In genomic region chr6:25878721-25879322, GRCh38 we compare ENCODE assay signal across 38 cellular contexts. TPM values are rescaled to one million over a fixed set of nuclear protein-coding genes. Genes with fewer than 3 reads are reported as not detected.
"Had no signal": no experiment of that assay in that cellular context is flagged by ENCODE, and none has a peak within 500 bp of the region (broad histone marks: within the 10 kb centered on the region; RNA-seq: fewer than 3 reads in every experiment).

No MANE protein-coding gene starts in this region.

- H3K4me3 ChIP-seq: adrenal gland, ascending aorta, body of pancreas, breast epithelium, cardiac muscle cell had no signal

- FAIRE-seq: astrocyte, bronchial epithelial cell had no signal

- H3K36me3 ChIP-seq: adrenal gland, ascending aorta, brain microvascular endothelial cell, breast epithelium, cardiac muscle cell had no signal

- H3K4me1 ChIP-seq: ascending aorta, body of pancreas, breast epithelium had no signal

- H3K27me3 ChIP-seq: adrenal gland, ascending aorta, body of pancreas, brain microvascular endothelial cell, breast epithelium had no signal

- H3K9me3 ChIP-seq: adrenal gland, ascending aorta, body of pancreas, breast epithelium had no signal

- DNase-seq: activated effector memory CD4-positive, alpha-beta T cell treated with anti-CD3 and anti-CD28 coated beads, Interleukin-2, amount 50 U/mL, for 16 hours; activated effector memory CD4-positive, alpha-beta T cell treated with Interleukin-2 at 50 U/mL for 16 hours; activated gamma-delta T cell; activated gamma-delta T cell treated with Interleukin-2 at 50 U/mL for 16 hours; activated naive CD4-positive, alpha-beta T cell; activated naive CD4-positive, alpha-beta T cell treated with anti-CD3 and anti-CD28 coated beads for 36 hours; activated naive CD4-positive, alpha-beta T cell treated with anti-CD3 and anti-CD28 coated beads, Interleukin-2, amount 10 ng/mL, durations not matched to agents 7 days and 5 days; activated naive CD4-positive, alpha-beta T cell treated with anti-CD3 and anti-CD28 coated beads, Interleukin-2, amount 50 U/mL, for 16 hours; activated naive CD4-positive, alpha-beta T cell treated with Interleukin-2 at 50 U/mL for 16 hours; activated naive CD8-positive, alpha-beta T cell treated with anti-CD3 and anti-CD28 coated beads for 36 hours; activated naive CD8-positive, alpha-beta T cell treated with anti-CD3 and anti-CD28 coated beads, Interleukin-2, amount 10 ng/mL, durations not matched to agents 7 days and 5 days; activated naive CD8-positive, alpha-beta T cell treated with anti-CD3 and anti-CD28 coated beads, Interleukin-2, amount 50 U/mL, for 24 hours; activated T-cell treated with anti-CD3 and anti-CD28 coated beads, Interleukin-2, amount 50 U/mL, for 24 hours; activated T-cell treated with anti-CD3 and anti-CD28 coated beads, Interleukin-2, amount 50 U/mL, for 4 hours; activated T-cell treated with anti-CD3 and anti-CD28 coated beads, Interleukin-2, amount 50 U/mL, for 48 hours; activated T-cell treated with anti-CD3 and anti-CD28 coated beads, Interleukin-2, amount 50 U/mL, for 72 hours; adrenal gland; amniotic stem cell; amygdala; anterior cingulate cortex; aorta; body of pancreas; brain microvascular endothelial cell; caudate nucleus; central memory CD4-positive, alpha-beta T cell; cerebellar nuclear complex had no signal

- ATAC-seq: activated naive CD4-positive, alpha-beta T cell treated with anti-CD3 and anti-CD28 coated beads, Interleukin-2, amount 50 U/mL, for 72 hours; activated naive CD8-positive, alpha-beta T cell treated with anti-CD3 and anti-CD28 coated beads, Interleukin-2, amount 50 U/mL, for 24 hours; activated T-cell treated with anti-CD3 and anti-CD28 coated beads, Interleukin-2, amount 50 U/mL, for 4 hours; activated T-cell treated with anti-CD3 and anti-CD28 coated beads, Interleukin-2, amount 50 U/mL, for 72 hours; activated T-helper 17 cell treated with anti-CD3 and anti-CD28 coated beads, Interleukin-2, amount 50 U/mL, for 72 hours; body of pancreas had no signal

- H3K27ac ChIP-seq: adrenal gland, ascending aorta, body of pancreas, brain microvascular endothelial cell, breast epithelium, cardiac muscle cell had no signal

RNA-seq across cellular contexts. Expression of gene SLC17A3, which starts 4.8 kb away (rescaled TPM):
- total RNA-seq: activated naive CD4-positive, alpha-beta T cell treated with anti-CD3 and anti-CD28 coated beads for 36 hours; activated naive CD8-positive, alpha-beta T cell treated with anti-CD3 and anti-CD28 coated beads for 36 hours; aorta; ascending aorta; astrocyte; body of pancreas; breast epithelium; bronchial epithelial cell; cardiac muscle cell; cardiac septum; cerebellum; chondrocyte had no signal
- polyA plus RNA-seq: adipose tissue, aorta, cardiac muscle cell had no signal

RNA-seq across cellular contexts. Expression of gene SLC17A1, which starts 47.0 kb away (rescaled TPM):
- total RNA-seq: activated naive CD4-positive, alpha-beta T cell treated with anti-CD3 and anti-CD28 coated beads for 36 hours; activated naive CD8-positive, alpha-beta T cell treated with anti-CD3 and anti-CD28 coated beads for 36 hours; activated naive CD8-positive, alpha-beta T cell treated with anti-CD3 and anti-CD28 coated beads, Interleukin-2, amount 10 ng/mL, durations not matched to agents 7 days and 5 days; activated T-cell treated with anti-CD3 and anti-CD28 coated beads, Interleukin-2, amount 50 U/mL, for 4 hours; activated T-helper 1 cell treated with anti-CD3 and anti-CD28 coated beads, Interleukin-12 subunit alpha, Interleukin-12 subunit beta, Interleukin-2, Interleukin-4 antibody, amounts not matched to agents 30 ng/mL and 10 ng/mL and 1 ng/mL, durations not matched to agents 14 hours and 24 hours and 36 hours; activated T-helper 17 cell treated with anti-CD3 and anti-CD28 coated beads, Interleukin-2, amount 50 U/mL, for 72 hours; aorta; ascending aorta; astrocyte; body of pancreas; breast epithelium; bronchial epithelial cell; cardiac muscle cell; cardiac septum; cerebellum; chondrocyte had no signal
- polyA plus RNA-seq: adipose tissue, aorta, cardiac muscle cell had no signal

RNA-seq across cellular contexts. Expression of gene SLC17A2, which starts 51.7 kb away (rescaled TPM):
- total RNA-seq: activated naive CD8-positive, alpha-beta T cell treated with anti-CD3 and anti-CD28 coated beads for 36 hours; activated naive CD8-positive, alpha-beta T cell treated with anti-CD3 and anti-CD28 coated beads, Interleukin-2, amount 10 ng/mL, durations not matched to agents 7 days and 5 days; activated T-cell treated with anti-CD3 and anti-CD28 coated beads, Interleukin-2, amount 50 U/mL, for 72 hours; activated T-helper 17 cell treated with anti-CD3 and anti-CD28 coated beads, Interleukin-2, amount 50 U/mL, for 72 hours; adrenal gland; aorta; ascending aorta; astrocyte; body of pancreas; breast epithelium; bronchial epithelial cell; cardiac muscle cell; cardiac septum; cerebellum; chondrocyte had no signal
- polyA plus RNA-seq: adipose tissue, adrenal gland, aorta, cardiac muscle cell had no signal
